23 cellular contexts compared by ENCODE assay signal in the genomic region with DNA sequence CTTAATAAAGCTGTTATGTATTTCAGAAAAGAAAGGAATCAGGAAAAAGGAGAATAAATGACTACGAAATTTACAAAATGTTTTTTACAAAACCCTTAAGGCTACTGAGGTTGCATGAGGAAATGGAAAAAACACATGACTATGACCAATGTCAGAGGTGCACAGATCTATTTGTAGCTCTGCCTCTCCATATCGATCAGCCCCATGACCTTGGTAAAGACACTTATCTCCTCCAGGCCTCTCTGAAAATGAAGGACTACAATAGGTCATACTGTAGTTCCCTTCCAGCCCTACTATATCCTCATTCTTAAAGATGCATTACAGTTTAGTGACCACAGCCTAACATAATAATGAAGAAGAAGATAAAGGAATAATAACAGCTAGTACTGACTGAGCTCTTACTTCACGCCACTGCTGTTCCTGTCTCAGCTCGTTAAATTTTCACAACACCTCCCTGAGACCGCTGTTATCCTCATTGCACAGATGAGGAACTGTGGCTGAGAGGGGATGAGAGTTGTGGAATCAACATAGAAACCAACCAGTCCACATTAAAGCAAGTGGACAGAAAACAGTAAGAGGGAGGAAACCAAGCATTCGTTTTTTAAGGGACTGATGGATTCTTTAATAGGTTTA.
DNase-seq lines count a peak whose midpoint lies in the region; ATAC-seq and TF ChIP-seq lines count a peak whose summit lies in the region.
"Had no signal": no experiment of that assay in that cellular context is flagged by ENCODE, and none has a peak within 500 bp of the region (broad histone marks: within the 10 kb centered on the region; RNA-seq: fewer than 3 reads in every experiment).

No MANE protein-coding gene starts in this region.

- peaks cover 32% of the 10 kb centered on the region for H3K4me1 Mint-ChIP-seq in GM23338
- H3K4me1 Mint-ChIP-seq in nephron progenitor cell = peaks cover 29% of the 10 kb centered on the region
- H3K4me1 Mint-ChIP-seq in immature natural killer cell = no peaks in the 10 kb centered on the region
- H3K4me1 Mint-ChIP-seq: activated CD4-positive, alpha-beta memory T cell treated with anti-CD3 and anti-CD28 coated beads, Interleukin-2, amount 10 ng/mL, durations not matched to agents 7 days and 5 days had no signal

- no peak overlapping the region for H2AFZ ChIP-seq in GM23338
- no peak overlapping the region for H2AFZ ChIP-seq in GM23248
- H2AFZ ChIP-seq: neural progenitor cell had no signal

- H3K9me3 ChIP-seq in GM23248 (ENCODE audit: low read depth) = no peaks in the 10 kb centered on the region

- TF ChIP-seq CTCF in GM23338 (conservative IDR thresholded peaks at IDR 0.05; ENCODE audit: low read depth in 2 of 2) (no peak), epithelial cell of esophagus (IDR thresholded peaks at IDR 0.05; ENCODE audit: insufficient read depth, low read depth, low read length, missing control alignments) (no peak), nephron progenitor cell (IDR thresholded peaks at IDR 0.05) (no peak)

- H3K27me3 Mint-ChIP-seq in GM23338 (ENCODE audit: insufficient read depth, low read depth, poor library complexity) = peaks cover under 1% of the 10 kb centered on the region
- no peaks in the 10 kb centered on the region for H3K27me3 Mint-ChIP-seq in nephron progenitor cell (ENCODE audit: low read depth, poor library complexity)
- H3K27me3 Mint-ChIP-seq in immature natural killer cell (ENCODE audit: low read depth in 3 of 3) = peaks cover 0 to 2% (median 0%) of the 10 kb centered on the region in 3 donors
- H3K27me3 Mint-ChIP-seq: activated CD4-positive, alpha-beta memory T cell treated with anti-CD3 and anti-CD28 coated beads, Interleukin-2, amount 10 ng/mL, durations not matched to agents 7 days and 5 days; activated naive CD8-positive, alpha-beta T cell had no signal

- H3K27ac Mint-ChIP-seq in GM23338 (no peak overlapping the region; the same call in 1 of the 2 replicates), nephron progenitor cell (peak overlapping the region; percentile 33), immature natural killer cell (no peak overlapping the region)
- H3K27ac Mint-ChIP-seq: activated CD4-positive, alpha-beta memory T cell treated with anti-CD3 and anti-CD28 coated beads, Interleukin-2, amount 10 ng/mL, durations not matched to agents 7 days and 5 days; activated naive CD8-positive, alpha-beta T cell; neural progenitor cell had no signal

- H3K9ac ChIP-seq in GM23248 = no peak overlapping the region
- H3K9ac ChIP-seq: neural progenitor cell had no signal

- H3K4me3 ChIP-seq in GM23338 = no peak overlapping the region
- H3K4me3 ChIP-seq in epithelial cell of esophagus (ENCODE audit: low read length) = no peak overlapping the region
- H3K4me3 ChIP-seq in GM23248 = no peak overlapping the region
- H3K4me3 ChIP-seq: heart left ventricle, neural progenitor cell, spleen had no signal

- H3K4me2 ChIP-seq in GM23338 = no peak overlapping the region
- no peak overlapping the region for H3K4me2 ChIP-seq in GM23248 (ENCODE audit: unreplicated experiment)
- H3K4me2 ChIP-seq: neural progenitor cell had no signal

- H3K27me3 ChIP-seq in GM23338 (ENCODE audit: insufficient read depth) = no peaks in the 10 kb centered on the region
- no peaks in the 10 kb centered on the region for H3K27me3 ChIP-seq in GM23248 (replicated peaks; ENCODE audit: insufficient read depth)
- H3K27me3 ChIP-seq: heart left ventricle, neural progenitor cell, spleen had no signal

- 77 to 84% methylated on average over 6 of the region's 6 CpGs for WGBS in GM23248 (ENCODE audit: low coverage in 1 of 2, low lambda C conversion rate in 2 of 2, missing lambda C conversion rate in 2 of 2), 2 experiments

- H3F3A ChIP-seq in GM23338 (replicated peaks; ENCODE audit: low read depth) (no peaks in the 10 kb centered on the region), GM23248 (ENCODE audit: insufficient read depth) (0 out of 2 replicates have a peak, but pooled peaks cover 4% of the 10 kb centered on the region)

- peak overlapping the region; percentile 67; the same call in 1 of the 2 replicates for H3K27ac ChIP-seq in GM23338 (ENCODE audit: low read depth)
- no peak overlapping the region for H3K27ac ChIP-seq in GM23248
- H3K27ac ChIP-seq: heart left ventricle, neural progenitor cell had no signal

- DNase-seq in GM23338 (ENCODE audit: low spot score) (no peak), OCI-M2 (lab: John Stamatoyannopoulos, UW; ENCODE audit: unreplicated experiment) (peak; percentile 57), epithelial cell of esophagus (ENCODE audit: low read depth) (peak; percentile 25), nephron progenitor cell (no peak), GM23248 (no peak), NCI-H748 (lab: John Stamatoyannopoulos, UW; ENCODE audit: unreplicated experiment) (no peak), immature natural killer cell (no peak)
- DNase-seq: activated CD4-positive, alpha-beta memory T cell treated with anti-CD3 and anti-CD28 coated beads, Interleukin-2, amount 10 ng/mL, durations not matched to agents 7 days and 5 days; anterior cingulate cortex; effector CD8-positive, alpha-beta T cell; erythroblast; foreskin fibroblast; heart left ventricle; mammary epithelial cell; NCI-H1092; NCI-H1694 treated with DMSO at 0.1 percent for 48 hours; NCI-H2227 treated with DMSO at 0.1 percent for 48 hours; PC-3; right cardiac atrium; spleen; stimulated activated CD4-positive, alpha-beta T cell treated with anti-CD3 and anti-CD28 coated beads, Interleukin-4, amount 100 ng/mL, for 1 hour had no signal

- H3K36me3 Mint-ChIP-seq in GM23338 (ENCODE audit: low read depth) (no peaks in the 10 kb centered on the region), nephron progenitor cell (ENCODE audit: low read depth) (no peaks in the 10 kb centered on the region), immature natural killer cell (no peaks in the 10 kb centered on the region)
- H3K36me3 Mint-ChIP-seq: activated naive CD8-positive, alpha-beta T cell; neural progenitor cell had no signal

- H3K9me3 Mint-ChIP-seq in GM23338 = no peaks in the 10 kb centered on the region
- H3K9me3 Mint-ChIP-seq in nephron progenitor cell = no peaks in the 10 kb centered on the region
- peaks cover 0 to 12% (median 2%) of the 10 kb centered on the region in 6 donors for H3K9me3 Mint-ChIP-seq in immature natural killer cell
- H3K9me3 Mint-ChIP-seq: activated CD4-positive, alpha-beta memory T cell treated with anti-CD3 and anti-CD28 coated beads, Interleukin-2, amount 10 ng/mL, durations not matched to agents 7 days and 5 days; neural progenitor cell had no signal

- in situ Hi-C loops in GM23248 (cut with MboI) = no loop called here

- no peaks in the 10 kb centered on the region for H3K36me3 ChIP-seq in GM23338 (ENCODE audit: insufficient read depth)
- no peaks in the 10 kb centered on the region for H3K36me3 ChIP-seq in GM23248 (ENCODE audit: low read depth)
- H3K36me3 ChIP-seq: heart left ventricle, neural progenitor cell, spleen had no signal

- H4K20me1 ChIP-seq in GM23338 (replicated peaks; ENCODE audit: insufficient read depth) = peaks cover 6% of the 10 kb centered on the region
- H4K20me1 ChIP-seq in GM23248 (ENCODE audit: insufficient read depth) = no peaks in the 10 kb centered on the region

- H3K79me2 ChIP-seq in GM23338 (replicated peaks; ENCODE audit: insufficient read depth) (peaks cover 72% of the 10 kb centered on the region), GM23248 (ENCODE audit: insufficient read depth) (peaks cover 91% of the 10 kb centered on the region)

- no peak overlapping the region for H3K4me3 Mint-ChIP-seq in GM23338
- no peak overlapping the region for H3K4me3 Mint-ChIP-seq in nephron progenitor cell
- H3K4me3 Mint-ChIP-seq in immature natural killer cell = no peak overlapping the region
- H3K4me3 Mint-ChIP-seq: activated CD4-positive, alpha-beta memory T cell treated with anti-CD3 and anti-CD28 coated beads, Interleukin-2, amount 10 ng/mL, durations not matched to agents 7 days and 5 days; activated naive CD8-positive, alpha-beta T cell; neural progenitor cell had no signal

- H3K4me1 ChIP-seq in GM23338 (ENCODE audit: insufficient read depth) (peaks cover 16% of the 10 kb centered on the region), GM23248 (ENCODE audit: insufficient read depth) (peaks cover 8% of the 10 kb centered on the region)

- H3K9me2 ChIP-seq in GM23338 (ENCODE audit: insufficient read depth) (0 out of 2 replicates have a peak, but pooled peaks cover 4% of the 10 kb centered on the region), GM23248 (ENCODE audit: insufficient read depth) (no peaks in the 10 kb centered on the region)

- no peak for ATAC-seq in GM23338
- ATAC-seq: heart left ventricle, PC-3, right cardiac atrium had no signal

TF ChIP-seq in GM23338, 12 proteins besides CTCF, POLR2A, EP300 and RAD21 (continues in another document):
- TF ChIP-seq, protein P1, sequence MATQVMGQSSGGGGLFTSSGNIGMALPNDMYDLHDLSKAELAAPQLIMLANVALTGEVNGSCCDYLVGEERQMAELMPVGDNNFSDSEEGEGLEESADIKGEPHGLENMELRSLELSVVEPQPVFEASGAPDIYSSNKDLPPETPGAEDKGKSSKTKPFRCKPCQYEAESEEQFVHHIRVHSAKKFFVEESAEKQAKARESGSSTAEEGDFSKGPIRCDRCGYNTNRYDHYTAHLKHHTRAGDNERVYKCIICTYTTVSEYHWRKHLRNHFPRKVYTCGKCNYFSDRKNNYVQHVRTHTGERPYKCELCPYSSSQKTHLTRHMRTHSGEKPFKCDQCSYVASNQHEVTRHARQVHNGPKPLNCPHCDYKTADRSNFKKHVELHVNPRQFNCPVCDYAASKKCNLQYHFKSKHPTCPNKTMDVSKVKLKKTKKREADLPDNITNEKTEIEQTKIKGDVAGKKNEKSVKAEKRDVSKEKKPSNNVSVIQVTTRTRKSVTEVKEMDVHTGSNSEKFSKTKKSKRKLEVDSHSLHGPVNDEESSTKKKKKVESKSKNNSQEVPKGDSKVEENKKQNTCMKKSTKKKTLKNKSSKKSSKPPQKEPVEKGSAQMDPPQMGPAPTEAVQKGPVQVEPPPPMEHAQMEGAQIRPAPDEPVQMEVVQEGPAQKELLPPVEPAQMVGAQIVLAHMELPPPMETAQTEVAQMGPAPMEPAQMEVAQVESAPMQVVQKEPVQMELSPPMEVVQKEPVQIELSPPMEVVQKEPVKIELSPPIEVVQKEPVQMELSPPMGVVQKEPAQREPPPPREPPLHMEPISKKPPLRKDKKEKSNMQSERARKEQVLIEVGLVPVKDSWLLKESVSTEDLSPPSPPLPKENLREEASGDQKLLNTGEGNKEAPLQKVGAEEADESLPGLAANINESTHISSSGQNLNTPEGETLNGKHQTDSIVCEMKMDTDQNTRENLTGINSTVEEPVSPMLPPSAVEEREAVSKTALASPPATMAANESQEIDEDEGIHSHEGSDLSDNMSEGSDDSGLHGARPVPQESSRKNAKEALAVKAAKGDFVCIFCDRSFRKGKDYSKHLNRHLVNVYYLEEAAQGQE (IDR thresholded peaks at IDR 0.05; ENCODE audit: unreplicated experiment) = no peak
- TF ChIP-seq POLR2AphosphoS5 (IDR thresholded peaks at IDR 0.05; ENCODE audit: low read depth) (no peak), ZNF331 (CRISPR knock-in tag; IDR thresholded peaks at IDR 0.05; ENCODE audit: low read depth) (no peak), CREB1 (CRISPR knock-in tag; IDR thresholded peaks at IDR 0.05; ENCODE audit: low read depth) (no peak), JUNB (IDR thresholded peaks at IDR 0.05; ENCODE audit: unreplicated experiment) (no peak)

Comparison
In these comparisons a context has a peak if more than half of its experiments do, and no peak if none do; other contexts are left out.
1. DNase-seq: peak in OCI-M2 (single experiment) and epithelial cell of esophagus (single experiment); none in GM23338 (single experiment), nephron progenitor cell (single experiment), GM23248 (single experiment), NCI-H748 (single experiment) and immature natural killer cell (0 of 3).